Comparison of ENCODE assay signal across 10 cellular contexts in genomic region chr11:2860636-2861035, GRCh38. TPM values are rescaled to one million over a fixed set of nuclear protein-coding genes. Genes with fewer than 3 reads are reported as not detected.
DNase-seq lines count a peak whose midpoint lies in the region; ATAC-seq and TF ChIP-seq lines count a peak whose summit lies in the region.
"Had no signal": no experiment of that assay in that cellular context is flagged by ENCODE, and none has a peak within 500 bp of the region (broad histone marks: within the 10 kb centered on the region; RNA-seq: fewer than 3 reads in every experiment).

No MANE protein-coding gene starts in this region.

- peak; percentile 67 for DNase-seq in GM13977 (ENCODE audit: low spot score)
- peak; percentile 11 for DNase-seq in HT1080 (ENCODE audit: low read depth)
- DNase-seq in activated naive CD8-positive, alpha-beta T cell treated with anti-CD3 and anti-CD28 coated beads, Interleukin-2, amount 10 ng/mL, durations not matched to agents 7 days and 5 days: no peak
- DNase-seq in omental fat pad (ENCODE audit: low spot score): no peak
- no peak for DNase-seq in CD8-positive, alpha-beta memory T cell
- no peak for DNase-seq in heart right ventricle
- DNase-seq: gastrocnemius medialis had no signal

- no peak overlapping the region for H3K27ac ChIP-seq in CD8-positive, alpha-beta memory T cell (ENCODE audit: low read depth, low read length)
- H3K27ac ChIP-seq in heart right ventricle: no peak overlapping the region
- H3K27ac ChIP-seq: adrenal gland, gastrocnemius medialis had no signal

- in situ Hi-C loops in GM13977 (cut with MboI; ENCODE audit: low pct_unique_long_range_greater_than_20kb, low sequenced_read_pairs, unreplicated experiment): no loop called here

- CTCF ChIA-PET in CD8-positive, alpha-beta memory T cell (lab: Charles Lee): no interaction called here

- H3K9me3 Mint-ChIP-seq in activated naive CD8-positive, alpha-beta T cell treated with anti-CD3 and anti-CD28 coated beads, Interleukin-2, amount 10 ng/mL, durations not matched to agents 7 days and 5 days: no peaks in the 10 kb centered on the region
- no peaks in the 10 kb centered on the region for H3K9me3 Mint-ChIP-seq in CD8-positive, alpha-beta memory T cell
- H3K9me3 Mint-ChIP-seq: nephron had no signal

- intact Hi-C loops in heart right ventricle (cut with DNase I): no loop called here

- TF ChIP-seq CTCF in GM13977 (IDR thresholded peaks at IDR 0.05; ENCODE audit: extremely low read depth, insufficient read depth, missing control alignments) (no peak), omental fat pad (IDR thresholded peaks at IDR 0.05) (no peak), heart right ventricle (IDR thresholded peaks at IDR 0.05) (no peak)

- H3K27ac Mint-ChIP-seq in activated naive CD8-positive, alpha-beta T cell treated with anti-CD3 and anti-CD28 coated beads, Interleukin-2, amount 10 ng/mL, durations not matched to agents 7 days and 5 days: no peak overlapping the region
- H3K27ac Mint-ChIP-seq in CD8-positive, alpha-beta memory T cell: no peak overlapping the region
- H3K27ac Mint-ChIP-seq: nephron had no signal

- H3K4me3 ChIP-seq in CD8-positive, alpha-beta memory T cell (ENCODE audit: low read length): no peak overlapping the region
- H3K4me3 ChIP-seq in heart right ventricle: no peak overlapping the region
- H3K4me3 ChIP-seq: adrenal gland, gastrocnemius medialis had no signal

- no peaks in the 10 kb centered on the region for H3K27me3 ChIP-seq in CD8-positive, alpha-beta memory T cell (ENCODE audit: insufficient read depth, low read length, poor library complexity, severe bottlenecking)
- peaks cover 0 to 37% (median 22%) of the 10 kb centered on the region in 7 donors for H3K27me3 ChIP-seq in heart right ventricle
- H3K27me3 ChIP-seq: adrenal gland had no signal

- no peaks in the 10 kb centered on the region for H3K9me3 ChIP-seq in CD8-positive, alpha-beta memory T cell (ENCODE audit: low read length)
- no peaks in the 10 kb centered on the region for H3K9me3 ChIP-seq in heart right ventricle
- H3K9me3 ChIP-seq: adrenal gland, gastrocnemius medialis had no signal

- H3K4me1 ChIP-seq in CD8-positive, alpha-beta memory T cell (ENCODE audit: insufficient read depth, low read length): no peaks in the 10 kb centered on the region
- H3K4me1 ChIP-seq in heart right ventricle: peaks cover 0 to 9% (median 4%) of the 10 kb centered on the region in 9 donors

- no peaks in the 10 kb centered on the region for H3K36me3 Mint-ChIP-seq in activated naive CD8-positive, alpha-beta T cell treated with anti-CD3 and anti-CD28 coated beads, Interleukin-2, amount 10 ng/mL, durations not matched to agents 7 days and 5 days
- no peaks in the 10 kb centered on the region for H3K36me3 Mint-ChIP-seq in CD8-positive, alpha-beta memory T cell

- H3K36me3 ChIP-seq in CD8-positive, alpha-beta memory T cell (ENCODE audit: insufficient read depth, low read length): no peaks in the 10 kb centered on the region
- H3K36me3 ChIP-seq in heart right ventricle: no peaks in the 10 kb centered on the region
- H3K36me3 ChIP-seq: adrenal gland, gastrocnemius medialis had no signal

- H3K27me3 Mint-ChIP-seq in activated naive CD8-positive, alpha-beta T cell treated with anti-CD3 and anti-CD28 coated beads, Interleukin-2, amount 10 ng/mL, durations not matched to agents 7 days and 5 days: peaks cover 30% of the 10 kb centered on the region
- H3K27me3 Mint-ChIP-seq in CD8-positive, alpha-beta memory T cell: peaks cover 18 to 43% of the 10 kb centered on the region in 2 donors

- peak; percentile 45 for ATAC-seq in activated naive CD8-positive, alpha-beta T cell treated with anti-CD3 and anti-CD28 coated beads, Interleukin-2, amount 10 ng/mL, durations not matched to agents 7 days and 5 days (ENCODE audit: low read depth)
- ATAC-seq in omental fat pad (ENCODE audit: low FRiP score): peak; percentile 60
- no peak for ATAC-seq in GM21737 (IDR thresholded peaks at IDR 0.05; ENCODE audit: unreplicated experiment)
- ATAC-seq in heart right ventricle: no peak
- ATAC-seq: gastrocnemius medialis had no signal

- WGBS in heart right ventricle, 2 donors: 88 to 91% methylated on average over 7 of the region's 7 CpGs

- H3K4me1 Mint-ChIP-seq in activated naive CD8-positive, alpha-beta T cell treated with anti-CD3 and anti-CD28 coated beads, Interleukin-2, amount 10 ng/mL, durations not matched to agents 7 days and 5 days: peaks cover 3% of the 10 kb centered on the region
- no peaks in the 10 kb centered on the region for H3K4me1 Mint-ChIP-seq in CD8-positive, alpha-beta memory T cell

- H3K4me3 Mint-ChIP-seq in activated naive CD8-positive, alpha-beta T cell treated with anti-CD3 and anti-CD28 coated beads, Interleukin-2, amount 10 ng/mL, durations not matched to agents 7 days and 5 days: no peak overlapping the region
- no peak overlapping the region for H3K4me3 Mint-ChIP-seq in CD8-positive, alpha-beta memory T cell
- H3K4me3 Mint-ChIP-seq: nephron had no signal

- POLR2A ChIA-PET in activated naive CD8-positive, alpha-beta T cell treated with anti-CD3 and anti-CD28 coated beads, Interleukin-2, amount 10 ng/mL, durations not matched to agents 7 days and 5 days (lab: Charles Lee): no interaction called here
- POLR2A ChIA-PET in CD8-positive, alpha-beta memory T cell (lab: Charles Lee): no interaction called here

RNA-seq across cellular contexts. Expression of gene CDKN1C, which starts 24.9 kb away (rescaled TPM):
- total RNA-seq in HT1080 (2014; rRNA removed; shearing (Covaris generic)): 2.1 and 4.4 TPM in 2 replicates
- 0.86 and 1.7 TPM in 2 replicates for polyA plus RNA-seq in HT1080 (2015; cell fraction: cytosol; rRNA removed)
- polyA plus RNA-seq in HT1080 (2015; cell fraction: nucleus; rRNA removed): 1.3 and 1.5 TPM in 2 replicates
- total RNA-seq in activated naive CD8-positive, alpha-beta T cell treated with anti-CD3 and anti-CD28 coated beads, Interleukin-2, amount 10 ng/mL, durations not matched to agents 7 days and 5 days: 1 to 10 TPM; 2.9 to 3.1 TPM
- total RNA-seq in omental fat pad: 100 to 1,000 TPM; 111 to 314 (median 138) TPM
- total RNA-seq in CD8-positive, alpha-beta memory T cell: 1 to 10 TPM; 1.0 to 1.1 TPM
- polyA plus RNA-seq in CD8-positive, alpha-beta memory T cell: 0.49 TPM
- total RNA-seq in heart right ventricle: 10 to 100 TPM; 16.9 to 48.0 (median 25.4) TPM
- polyA plus RNA-seq in heart right ventricle: 10 to 100 TPM; 50.3 to 55.3 TPM

Comparison
In these comparisons a context has a peak if more than half of its experiments do, and no peak if none do; other contexts are left out.
1. DNase-seq: peak in GM13977 (single experiment) and HT1080 (single experiment); none in activated naive CD8-positive, alpha-beta T cell treated with anti-CD3 and anti-CD28 coated beads, Interleukin-2, amount 10 ng/mL, durations not matched to agents 7 days and 5 days (single experiment), omental fat pad (single experiment), CD8-positive, alpha-beta memory T cell (0 of 5) and heart right ventricle (0 of 2).
2. ATAC-seq: peak in activated naive CD8-positive, alpha-beta T cell treated with anti-CD3 and anti-CD28 coated beads, Interleukin-2, amount 10 ng/mL, durations not matched to agents 7 days and 5 days (single experiment) and omental fat pad (single experiment); none in GM21737 (single experiment) and heart right ventricle (0 of 8).